ENCODE assay signal across 9 cellular contexts in genomic region chr17:49993423-49994037, GRCh38. TPM values are rescaled to one million over a fixed set of nuclear protein-coding genes. Genes with fewer than 3 reads are reported as not detected.
A peak's percentile ranks its signal among the peaks of the same experiment; 100 is the strongest.
DNase-seq lines count a peak whose midpoint lies in the region; ATAC-seq and TF ChIP-seq lines count a peak whose summit lies in the region.
"Had no signal": no experiment of that assay in that cellular context is flagged by ENCODE, and none has a peak within 500 bp of the region (broad histone marks: within the 10 kb centered on the region; RNA-seq: fewer than 3 reads in every experiment).

No MANE protein-coding gene starts in this region.

- BruUV-seq in Panc1 (replicated peaks; lab: Mats Ljungman, UMichigan), result no TSS peak

- H3K36me3 Mint-ChIP-seq in effector memory CD8-positive, alpha-beta T cell (ENCODE audit: insufficient read depth), result peaks cover 12% of the 10 kb centered on the region

- peaks cover 75 to 98% of the 10 kb centered on the region in 2 donors for H3K27me3 Mint-ChIP-seq in effector memory CD8-positive, alpha-beta T cell

- CTCF ChIA-PET in Panc1 (lab: Charles Lee), result interaction anchor here (0.5 to 2.1 kb wide), 3 partner anchors 23 to 132 kb away, joined by 4 to 11 read pairs (median 5); no protein-coding TSS in a partner anchor

- H3K9me3 ChIP-seq in Panc1 (ENCODE audit: control insufficient read depth, insufficient read depth, low read depth, low read length) (no peaks in the 10 kb centered on the region), muscle layer of colon (ENCODE audit: low read length) (no peaks in the 10 kb centered on the region)

- no peak overlapping the region for H3K27ac Mint-ChIP-seq in effector memory CD8-positive, alpha-beta T cell

- H3K9me3 Mint-ChIP-seq in effector memory CD8-positive, alpha-beta T cell, result no peaks in the 10 kb centered on the region

- peaks cover 25 to 30% of the 10 kb centered on the region in 2 donors for H3K4me1 Mint-ChIP-seq in effector memory CD8-positive, alpha-beta T cell (ENCODE audit: low read depth in 2 of 2)

- no peak overlapping the region for H3K9ac ChIP-seq in muscle layer of colon (ENCODE audit: low read length)
- H3K9ac ChIP-seq: KMS-11 had no signal

- H3K4me3 Mint-ChIP-seq in effector memory CD8-positive, alpha-beta T cell, result peak overlapping the region; percentile 80 to 89

- ATAC-seq in Panc1 (peak; percentile 49), HG03135 (IDR thresholded peaks at IDR 0.05; ENCODE audit: unreplicated experiment) (no peak), GM18505 (IDR thresholded peaks at IDR 0.05; ENCODE audit: unreplicated experiment) (no peak)
- peak; percentile 24 for ATAC-seq in effector memory CD8-positive, alpha-beta T cell (replicated peaks)

- in situ Hi-C loops in Panc1 (cut with HindIII; ENCODE audit: low pct_unique_long_range_greater_than_20kb, low sequenced_read_pairs), result no loop called here

- intact Hi-C loops in Panc1 (cut with micrococcal nuclease; ENCODE audit: unreplicated experiment), result loop anchor here (10.0 kb wide), 1 partner anchor 289 kb away; the partner anchor contains the start of gene SLC35B1

- no peak for TF ChIP-seq POLR2A in GM18505 (IDR thresholded peaks at IDR 0.05; ENCODE audit: borderline replicate concordance, extremely low read depth, insufficient read depth, insufficient read length)

- H3K4me3 ChIP-seq in Panc1 (ENCODE audit: low read depth in 2 of 2, low read length in 2 of 2) (peak overlapping the region; percentile 50 to 55), muscle layer of colon (ENCODE audit: low read depth in 1 of 2, low read length in 2 of 2) (peak overlapping the region; percentile 10 to 31)

- no peak for TF ChIP-seq CTCF in Panc1 (IDR thresholded peaks at IDR 0.05)

- H3K27ac ChIP-seq in Panc1 (ENCODE audit: low read length) (peak overlapping the region; percentile 73), muscle layer of colon (ENCODE audit: low read depth, low read length) (no peak overlapping the region)
- H3K27ac ChIP-seq: KMS-11 had no signal

- peaks cover 23% of the 10 kb centered on the region for H3K4me1 ChIP-seq in Panc1 (ENCODE audit: control insufficient read depth, insufficient read depth, low read length)
- peaks cover 30% of the 10 kb centered on the region for H3K4me1 ChIP-seq in muscle layer of colon (ENCODE audit: insufficient read depth, low read length)

- H3K36me3 ChIP-seq in Panc1 (ENCODE audit: control insufficient read depth, insufficient read depth, low read length) (no peaks in the 10 kb centered on the region), muscle layer of colon (ENCODE audit: insufficient read depth, low read length) (no peaks in the 10 kb centered on the region)

- DNase-seq in Daoy (ENCODE audit: low read depth) (peak; percentile 35), Panc1 (ENCODE audit: low read depth, low spot score) (no peak), NCI-H1048 (lab: John Stamatoyannopoulos, UW) (no peak), A172 (ENCODE audit: low spot score) (no peak)
- no peak for DNase-seq in effector memory CD8-positive, alpha-beta T cell

- H3K27me3 ChIP-seq in Panc1 (ENCODE audit: control insufficient read depth, insufficient read depth, low read length), result no peaks in the 10 kb centered on the region
- H3K27me3 ChIP-seq in muscle layer of colon (ENCODE audit: control insufficient read depth in 1 of 2, insufficient read depth in 2 of 2, low read length in 2 of 2), result peaks cover 51 to 87% of the 10 kb centered on the region in 2 donors

- POLR2A ChIA-PET in Panc1 (lab: Charles Lee), result no interaction called here

RNA-seq across cellular contexts. Expression of gene DLX3, which starts 1.5 kb away (rescaled TPM):
- total RNA-seq in Daoy (2014; rRNA removed; shearing (Covaris generic)), result not detected in 2 replicates
- 2.9 TPM for total RNA-seq in Panc1 (2021; ENCODE audit: unreplicated experiment)
- polyA plus RNA-seq in Panc1 (2012; ENCODE audit: insufficient read length), result 1.9 TPM
- total RNA-seq in A172 (2014; rRNA removed; shearing (Covaris generic)), result not detected in 2 replicates

RNA-seq across cellular contexts. Expression of gene DLX4, which starts 24.5 kb away (rescaled TPM):
- total RNA-seq in Daoy (2014; rRNA removed; shearing (Covaris generic)), result 0.11 TPM in 1 of 2 replicates, not detected in the other
- 11.2 TPM for total RNA-seq in Panc1 (2021; ENCODE audit: unreplicated experiment)
- 10.6 TPM for polyA plus RNA-seq in Panc1 (2012; ENCODE audit: insufficient read length)
- 1.7 and 2.5 TPM in 2 replicates for total RNA-seq in A172 (2014; rRNA removed; shearing (Covaris generic))

Comparison
In these comparisons a context has a peak if more than half of its experiments do, and no peak if none do; other contexts are left out.
1. ATAC-seq: peak in Panc1 (single experiment) and effector memory CD8-positive, alpha-beta T cell (single experiment); none in HG03135 (single experiment) and GM18505 (single experiment).